In the genomic region with DNA sequence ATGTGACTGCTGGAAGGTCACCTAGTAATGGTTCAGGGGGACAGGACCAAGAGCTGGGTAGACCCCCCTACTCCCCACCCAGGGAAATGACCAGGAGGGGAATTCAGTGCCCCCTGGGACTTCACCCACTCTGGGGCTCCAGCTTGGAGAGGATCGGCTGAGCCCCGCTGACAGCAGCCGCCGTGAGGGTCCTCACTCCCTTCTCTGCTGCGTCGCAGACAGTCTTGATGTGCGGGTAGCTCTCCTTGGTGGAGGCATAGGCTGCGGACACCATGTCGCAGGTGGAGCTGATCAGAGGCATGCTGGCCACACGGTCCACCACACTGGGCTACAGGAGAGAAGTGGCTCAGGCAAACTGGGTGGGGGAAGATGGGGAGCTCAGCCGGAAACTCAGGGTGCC, we compare ENCODE assay signal across 1 cellular context.
TF ChIP-seq lines count a peak whose summit lies in the region.

No MANE protein-coding gene starts in this region.

TF ChIP-seq in HepG2, 621 proteins besides CTCF, POLR2A, EP300 and RAD21:
- TF ChIP-seq, protein P1, sequence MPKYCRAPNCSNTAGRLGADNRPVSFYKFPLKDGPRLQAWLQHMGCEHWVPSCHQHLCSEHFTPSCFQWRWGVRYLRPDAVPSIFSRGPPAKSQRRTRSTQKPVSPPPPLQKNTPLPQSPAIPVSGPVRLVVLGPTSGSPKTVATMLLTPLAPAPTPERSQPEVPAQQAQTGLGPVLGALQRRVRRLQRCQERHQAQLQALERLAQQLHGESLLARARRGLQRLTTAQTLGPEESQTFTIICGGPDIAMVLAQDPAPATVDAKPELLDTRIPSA (CRISPR knock-in tag; IDR thresholded peaks at IDR 0.05; ENCODE audit: borderline replicate concordance) = no peak
- TF ChIP-seq ARNT2 (CRISPR knock-in tag; IDR thresholded peaks at IDR 0.05; ENCODE audit: low read depth) = no peak
- TF ChIP-seq AGO2 (optimal IDR thresholded peaks at IDR 0.05; ENCODE audit: low read depth, low read length) = peak; percentile 32
TF ChIP-seq in HepG2: peak in this region for 1.
